1 cellular context compared by ENCODE assay signal in the genomic region with DNA sequence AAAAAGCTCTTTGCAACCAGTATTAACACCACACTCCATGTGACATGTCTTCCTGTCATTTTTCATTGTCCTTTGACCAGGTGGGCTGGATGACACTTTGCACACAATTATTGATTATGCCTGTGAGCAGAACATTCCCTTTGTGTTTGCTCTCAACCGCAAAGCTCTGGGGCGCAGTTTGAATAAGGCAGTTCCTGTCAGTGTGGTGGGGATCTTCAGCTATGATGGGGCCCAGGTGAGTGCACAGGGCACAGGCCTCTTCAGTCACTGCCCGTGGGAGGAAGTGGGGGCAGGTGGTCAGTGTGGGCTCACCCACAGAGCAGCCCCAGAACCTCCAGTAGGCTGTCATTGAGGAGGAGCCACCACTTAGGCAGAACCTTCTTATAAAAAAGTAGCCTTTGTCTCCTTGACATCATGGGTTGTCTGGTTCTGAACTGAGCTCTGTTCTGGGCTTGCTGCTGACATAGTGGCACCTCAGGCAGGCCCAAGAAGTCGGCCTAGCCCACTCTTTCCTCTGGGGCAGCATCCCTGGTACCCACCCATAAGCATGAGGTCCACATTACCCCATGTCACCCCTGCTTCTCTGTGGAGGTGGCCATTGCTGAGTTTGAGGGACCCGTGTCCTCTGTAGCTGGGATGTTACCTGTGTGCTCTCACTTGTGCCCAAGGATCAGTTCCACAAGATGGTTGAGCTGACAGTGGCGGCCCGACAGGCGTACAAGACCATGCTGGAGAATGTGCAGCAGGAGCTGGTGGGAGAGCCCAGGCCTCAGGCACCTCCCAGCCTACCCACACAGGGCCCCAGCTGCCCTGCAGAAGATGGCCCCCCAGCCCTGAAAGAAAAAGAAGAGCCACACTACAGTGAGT.
TF ChIP-seq lines count a peak whose summit lies in the region.

No MANE protein-coding gene starts in this region.

TF ChIP-seq in HepG2, 621 proteins besides CTCF, POLR2A, EP300 and RAD21 (continues in another document):
- TF ChIP-seq DPF2 (CRISPR knock-in tag; IDR thresholded peaks at IDR 0.05; ENCODE audit: borderline replicate concordance, low read depth) (peak; percentile 97), ZKSCAN8 (CRISPR knock-in tag; IDR thresholded peaks at IDR 0.05; ENCODE audit: borderline replicate concordance) (peak; percentile 86), RFXAP (CRISPR knock-in tag; IDR thresholded peaks at IDR 0.05; ENCODE audit: borderline replicate concordance) (no peak), NFE2 (CRISPR knock-in tag; IDR thresholded peaks at IDR 0.05) (no peak), ZBTB20 (CRISPR knock-in tag; IDR thresholded peaks at IDR 0.05; ENCODE audit: borderline replicate concordance, low read depth) (0 out of 2 replicates have a peak, but pooled peaks have one; percentile 52), ARNTL (CRISPR knock-in tag; IDR thresholded peaks at IDR 0.05) (peak; percentile 95), ZBTB42 (CRISPR knock-in tag; IDR thresholded peaks at IDR 0.05) (0 out of 2 replicates have a peak, but pooled peaks have one; percentile 43), NR1H2 (CRISPR knock-in tag; IDR thresholded peaks at IDR 0.05; ENCODE audit: borderline replicate concordance, low read depth) (no peak), TOPORS (CRISPR knock-in tag; IDR thresholded peaks at IDR 0.05) (peak; percentile 88), ZNF614 (CRISPR knock-in tag; IDR thresholded peaks at IDR 0.05; ENCODE audit: borderline replicate concordance) (peak; percentile 75), PITX1 (CRISPR knock-in tag; IDR thresholded peaks at IDR 0.05) (peak; percentile 89), AGO1 (IDR thresholded peaks at IDR 0.05; ENCODE audit: low read depth, low read length, poor library complexity, severe bottlenecking) (no peak), ZNF83 (CRISPR knock-in tag; IDR thresholded peaks at IDR 0.05; ENCODE audit: borderline replicate concordance) (no peak), DMAP1 (CRISPR knock-in tag; IDR thresholded peaks at IDR 0.05) (peak; percentile 79; the same call in 1 of the 2 replicates), HES4 (CRISPR knock-in tag; IDR thresholded peaks at IDR 0.05; ENCODE audit: borderline replicate concordance) (no peak), SMAD3 (CRISPR knock-in tag; IDR thresholded peaks at IDR 0.05) (peak; percentile 84), ZNF816 (CRISPR knock-in tag; IDR thresholded peaks at IDR 0.05; ENCODE audit: borderline replicate concordance) (0 out of 2 replicates have a peak, but pooled peaks have one; percentile 57), GATAD1 (CRISPR knock-in tag; IDR thresholded peaks at IDR 0.05) (peak; percentile 70), POGZ (CRISPR knock-in tag; IDR thresholded peaks at IDR 0.05) (peak; percentile 91), ATAD3A (CRISPR knock-in tag; IDR thresholded peaks at IDR 0.05) (no peak), KLF16 (CRISPR knock-in tag; IDR thresholded peaks at IDR 0.05) (peak in 1 of 2 experiments; percentile 86; a peak in 2 of 4 replicates), ZSCAN25 (CRISPR knock-in tag; IDR thresholded peaks at IDR 0.05) (peak; percentile 38; the same call in 1 of the 2 replicates), ZFP82 (CRISPR knock-in tag; IDR thresholded peaks at IDR 0.05; ENCODE audit: borderline replicate concordance) (peak; percentile 81; the same call in 1 of the 2 replicates), ONECUT2 (CRISPR knock-in tag; IDR thresholded peaks at IDR 0.05) (peak; percentile 99), CBX2 (IDR thresholded peaks at IDR 0.05; ENCODE audit: low read depth, low read length) (no peak), CBX2 (CRISPR knock-in tag; IDR thresholded peaks at IDR 0.05; ENCODE audit: low read depth) (no peak), PPARG (CRISPR knock-in tag; conservative IDR thresholded peaks at IDR 0.05) (peak; percentile 96), ELF3 (CRISPR knock-in tag; IDR thresholded peaks at IDR 0.05) (peak; percentile 82)
- TF ChIP-seq, protein P1, sequence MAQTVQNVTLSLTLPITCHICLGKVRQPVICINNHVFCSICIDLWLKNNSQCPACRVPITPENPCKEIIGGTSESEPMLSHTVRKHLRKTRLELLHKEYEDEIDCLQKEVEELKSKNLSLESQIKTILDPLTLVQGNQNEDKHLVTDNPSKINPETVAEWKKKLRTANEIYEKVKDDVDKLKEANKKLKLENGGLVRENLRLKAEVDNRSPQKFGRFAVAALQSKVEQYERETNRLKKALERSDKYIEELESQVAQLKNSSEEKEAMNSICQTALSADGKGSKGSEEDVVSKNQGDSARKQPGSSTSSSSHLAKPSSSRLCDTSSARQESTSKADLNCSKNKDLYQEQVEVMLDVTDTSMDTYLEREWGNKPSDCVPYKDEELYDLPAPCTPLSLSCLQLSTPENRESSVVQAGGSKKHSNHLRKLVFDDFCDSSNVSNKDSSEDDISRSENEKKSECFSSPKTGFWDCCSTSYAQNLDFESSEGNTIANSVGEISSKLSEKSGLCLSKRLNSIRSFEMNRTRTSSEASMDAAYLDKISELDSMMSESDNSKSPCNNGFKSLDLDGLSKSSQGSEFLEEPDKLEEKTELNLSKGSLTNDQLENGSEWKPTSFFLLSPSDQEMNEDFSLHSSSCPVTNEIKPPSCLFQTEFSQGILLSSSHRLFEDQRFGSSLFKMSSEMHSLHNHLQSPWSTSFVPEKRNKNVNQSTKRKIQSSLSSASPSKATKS (CRISPR knock-in tag; IDR thresholded peaks at IDR 0.05): no peak
- TF ChIP-seq, protein P2, sequence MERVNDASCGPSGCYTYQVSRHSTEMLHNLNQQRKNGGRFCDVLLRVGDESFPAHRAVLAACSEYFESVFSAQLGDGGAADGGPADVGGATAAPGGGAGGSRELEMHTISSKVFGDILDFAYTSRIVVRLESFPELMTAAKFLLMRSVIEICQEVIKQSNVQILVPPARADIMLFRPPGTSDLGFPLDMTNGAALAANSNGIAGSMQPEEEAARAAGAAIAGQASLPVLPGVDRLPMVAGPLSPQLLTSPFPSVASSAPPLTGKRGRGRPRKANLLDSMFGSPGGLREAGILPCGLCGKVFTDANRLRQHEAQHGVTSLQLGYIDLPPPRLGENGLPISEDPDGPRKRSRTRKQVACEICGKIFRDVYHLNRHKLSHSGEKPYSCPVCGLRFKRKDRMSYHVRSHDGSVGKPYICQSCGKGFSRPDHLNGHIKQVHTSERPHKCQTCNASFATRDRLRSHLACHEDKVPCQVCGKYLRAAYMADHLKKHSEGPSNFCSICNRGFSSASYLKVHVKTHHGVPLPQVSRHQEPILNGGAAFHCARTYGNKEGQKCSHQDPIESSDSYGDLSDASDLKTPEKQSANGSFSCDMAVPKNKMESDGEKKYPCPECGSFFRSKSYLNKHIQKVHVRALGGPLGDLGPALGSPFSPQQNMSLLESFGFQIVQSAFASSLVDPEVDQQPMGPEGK (CRISPR knock-in tag; IDR thresholded peaks at IDR 0.05): peak; percentile 86
- TF ChIP-seq, protein P3, sequence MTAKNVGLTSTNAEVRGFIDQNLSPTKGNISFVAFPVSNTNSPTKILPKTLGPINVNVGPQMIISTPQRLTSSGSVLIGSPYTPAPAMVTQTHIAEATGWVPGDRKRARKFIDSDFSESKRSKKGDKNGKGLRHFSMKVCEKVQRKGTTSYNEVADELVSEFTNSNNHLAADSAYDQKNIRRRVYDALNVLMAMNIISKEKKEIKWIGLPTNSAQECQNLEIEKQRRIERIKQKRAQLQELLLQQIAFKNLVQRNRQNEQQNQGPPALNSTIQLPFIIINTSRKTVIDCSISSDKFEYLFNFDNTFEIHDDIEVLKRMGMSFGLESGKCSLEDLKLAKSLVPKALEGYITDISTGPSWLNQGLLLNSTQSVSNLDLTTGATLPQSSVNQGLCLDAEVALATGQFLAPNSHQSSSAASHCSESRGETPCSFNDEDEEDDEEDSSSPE (CRISPR knock-in tag; IDR thresholded peaks at IDR 0.05): peak; percentile 69; the same call in 1 of the 2 replicates
- TF ChIP-seq, protein P4, sequence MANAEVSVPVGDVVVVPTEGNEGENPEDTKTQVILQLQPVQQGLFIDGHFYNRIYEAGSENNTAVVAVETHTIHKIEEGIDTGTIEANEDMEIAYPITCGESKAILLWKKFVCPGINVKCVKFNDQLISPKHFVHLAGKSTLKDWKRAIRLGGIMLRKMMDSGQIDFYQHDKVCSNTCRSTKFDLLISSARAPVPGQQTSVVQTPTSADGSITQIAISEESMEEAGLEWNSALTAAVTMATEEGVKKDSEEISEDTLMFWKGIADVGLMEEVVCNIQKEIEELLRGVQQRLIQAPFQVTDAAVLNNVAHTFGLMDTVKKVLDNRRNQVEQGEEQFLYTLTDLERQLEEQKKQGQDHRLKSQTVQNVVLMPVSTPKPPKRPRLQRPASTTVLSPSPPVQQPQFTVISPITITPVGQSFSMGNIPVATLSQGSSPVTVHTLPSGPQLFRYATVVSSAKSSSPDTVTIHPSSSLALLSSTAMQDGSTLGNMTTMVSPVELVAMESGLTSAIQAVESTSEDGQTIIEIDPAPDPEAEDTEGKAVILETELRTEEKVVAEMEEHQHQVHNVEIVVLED (CRISPR knock-in tag; IDR thresholded peaks at IDR 0.05; ENCODE audit: borderline replicate concordance): no peak
- TF ChIP-seq, protein P5, sequence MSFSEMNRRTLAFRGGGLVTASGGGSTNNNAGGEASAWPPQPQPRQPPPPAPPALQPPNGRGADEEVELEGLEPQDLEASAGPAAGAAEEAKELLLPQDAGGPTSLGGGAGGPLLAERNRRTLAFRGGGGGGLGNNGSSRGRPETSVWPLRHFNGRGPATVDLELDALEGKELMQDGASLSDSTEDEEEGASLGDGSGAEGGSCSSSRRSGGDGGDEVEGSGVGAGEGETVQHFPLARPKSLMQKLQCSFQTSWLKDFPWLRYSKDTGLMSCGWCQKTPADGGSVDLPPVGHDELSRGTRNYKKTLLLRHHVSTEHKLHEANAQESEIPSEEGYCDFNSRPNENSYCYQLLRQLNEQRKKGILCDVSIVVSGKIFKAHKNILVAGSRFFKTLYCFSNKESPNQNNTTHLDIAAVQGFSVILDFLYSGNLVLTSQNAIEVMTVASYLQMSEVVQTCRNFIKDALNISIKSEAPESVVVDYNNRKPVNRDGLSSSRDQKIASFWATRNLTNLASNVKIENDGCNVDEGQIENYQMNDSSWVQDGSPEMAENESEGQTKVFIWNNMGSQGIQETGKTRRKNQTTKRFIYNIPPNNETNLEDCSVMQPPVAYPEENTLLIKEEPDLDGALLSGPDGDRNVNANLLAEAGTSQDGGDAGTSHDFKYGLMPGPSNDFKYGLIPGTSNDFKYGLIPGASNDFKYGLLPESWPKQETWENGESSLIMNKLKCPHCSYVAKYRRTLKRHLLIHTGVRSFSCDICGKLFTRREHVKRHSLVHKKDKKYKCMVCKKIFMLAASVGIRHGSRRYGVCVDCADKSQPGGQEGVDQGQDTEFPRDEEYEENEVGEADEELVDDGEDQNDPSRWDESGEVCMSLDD (CRISPR knock-in tag; IDR thresholded peaks at IDR 0.05; ENCODE audit: borderline replicate concordance): peak; percentile 82; the same call in 1 of the 2 replicates
- TF ChIP-seq, protein P6, sequence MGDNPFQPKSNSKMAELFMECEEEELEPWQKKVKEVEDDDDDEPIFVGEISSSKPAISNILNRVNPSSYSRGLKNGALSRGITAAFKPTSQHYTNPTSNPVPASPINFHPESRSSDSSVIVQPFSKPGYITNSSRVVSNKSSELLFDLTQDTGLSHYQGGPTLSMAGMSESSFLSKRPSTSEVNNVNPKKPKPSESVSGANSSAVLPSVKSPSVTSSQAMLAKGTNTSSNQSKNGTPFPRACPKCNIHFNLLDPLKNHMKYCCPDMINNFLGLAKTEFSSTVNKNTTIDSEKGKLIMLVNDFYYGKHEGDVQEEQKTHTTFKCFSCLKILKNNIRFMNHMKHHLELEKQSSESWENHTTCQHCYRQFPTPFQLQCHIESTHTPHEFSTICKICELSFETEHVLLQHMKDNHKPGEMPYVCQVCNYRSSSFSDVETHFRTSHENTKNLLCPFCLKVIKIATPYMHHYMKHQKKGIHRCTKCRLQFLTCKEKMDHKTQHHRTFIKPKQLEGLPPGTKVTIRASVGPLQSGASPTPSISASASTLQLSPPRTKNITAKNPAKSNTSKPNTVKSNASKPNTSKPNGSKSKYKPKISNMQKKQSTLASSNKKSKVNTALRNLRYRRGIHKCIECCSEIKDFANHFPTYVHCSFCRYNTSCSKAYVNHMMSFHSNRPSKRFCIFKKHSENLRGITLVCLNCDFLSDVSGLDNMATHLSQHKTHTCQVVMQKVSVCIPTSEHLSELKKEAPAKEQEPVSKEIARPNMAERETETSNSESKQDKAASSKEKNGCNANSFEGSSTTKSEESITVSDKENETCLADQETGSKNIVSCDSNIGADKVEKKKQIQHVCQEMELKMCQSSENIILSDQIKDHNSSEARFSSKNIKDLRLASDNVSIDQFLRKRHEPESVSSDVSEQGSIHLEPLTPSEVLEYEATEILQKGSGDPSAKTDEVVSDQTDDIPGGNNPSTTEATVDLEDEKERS (CRISPR knock-in tag; IDR thresholded peaks at IDR 0.05): 0 out of 2 replicates have a peak, but pooled peaks have one; percentile 34
- TF ChIP-seq, protein P7, sequence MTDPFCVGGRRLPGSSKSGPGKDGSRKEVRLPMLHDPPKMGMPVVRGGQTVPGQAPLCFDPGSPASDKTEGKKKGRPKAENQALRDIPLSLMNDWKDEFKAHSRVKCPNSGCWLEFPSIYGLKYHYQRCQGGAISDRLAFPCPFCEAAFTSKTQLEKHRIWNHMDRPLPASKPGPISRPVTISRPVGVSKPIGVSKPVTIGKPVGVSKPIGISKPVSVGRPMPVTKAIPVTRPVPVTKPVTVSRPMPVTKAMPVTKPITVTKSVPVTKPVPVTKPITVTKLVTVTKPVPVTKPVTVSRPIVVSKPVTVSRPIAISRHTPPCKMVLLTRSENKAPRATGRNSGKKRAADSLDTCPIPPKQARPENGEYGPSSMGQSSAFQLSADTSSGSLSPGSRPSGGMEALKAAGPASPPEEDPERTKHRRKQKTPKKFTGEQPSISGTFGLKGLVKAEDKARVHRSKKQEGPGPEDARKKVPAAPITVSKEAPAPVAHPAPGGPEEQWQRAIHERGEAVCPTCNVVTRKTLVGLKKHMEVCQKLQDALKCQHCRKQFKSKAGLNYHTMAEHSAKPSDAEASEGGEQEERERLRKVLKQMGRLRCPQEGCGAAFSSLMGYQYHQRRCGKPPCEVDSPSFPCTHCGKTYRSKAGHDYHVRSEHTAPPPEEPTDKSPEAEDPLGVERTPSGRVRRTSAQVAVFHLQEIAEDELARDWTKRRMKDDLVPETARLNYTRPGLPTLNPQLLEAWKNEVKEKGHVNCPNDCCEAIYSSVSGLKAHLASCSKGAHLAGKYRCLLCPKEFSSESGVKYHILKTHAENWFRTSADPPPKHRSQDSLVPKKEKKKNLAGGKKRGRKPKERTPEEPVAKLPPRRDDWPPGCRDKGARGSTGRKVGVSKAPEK (CRISPR knock-in tag; IDR thresholded peaks at IDR 0.05; ENCODE audit: borderline replicate concordance): peak; percentile 95; the same call in 1 of the 2 replicates
- TF ChIP-seq, protein P8, sequence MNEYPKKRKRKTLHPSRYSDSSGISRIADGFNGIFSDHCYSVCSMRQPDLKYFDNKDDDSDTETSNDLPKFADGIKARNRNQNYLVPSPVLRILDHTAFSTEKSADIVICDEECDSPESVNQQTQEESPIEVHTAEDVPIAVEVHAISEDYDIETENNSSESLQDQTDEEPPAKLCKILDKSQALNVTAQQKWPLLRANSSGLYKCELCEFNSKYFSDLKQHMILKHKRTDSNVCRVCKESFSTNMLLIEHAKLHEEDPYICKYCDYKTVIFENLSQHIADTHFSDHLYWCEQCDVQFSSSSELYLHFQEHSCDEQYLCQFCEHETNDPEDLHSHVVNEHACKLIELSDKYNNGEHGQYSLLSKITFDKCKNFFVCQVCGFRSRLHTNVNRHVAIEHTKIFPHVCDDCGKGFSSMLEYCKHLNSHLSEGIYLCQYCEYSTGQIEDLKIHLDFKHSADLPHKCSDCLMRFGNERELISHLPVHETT (CRISPR knock-in tag; conservative IDR thresholded peaks at IDR 0.05): 0 out of 2 replicates have a peak, but pooled peaks have one; percentile 45
